Comparison of ENCODE assay signal across 20 cellular contexts in the genomic region with DNA sequence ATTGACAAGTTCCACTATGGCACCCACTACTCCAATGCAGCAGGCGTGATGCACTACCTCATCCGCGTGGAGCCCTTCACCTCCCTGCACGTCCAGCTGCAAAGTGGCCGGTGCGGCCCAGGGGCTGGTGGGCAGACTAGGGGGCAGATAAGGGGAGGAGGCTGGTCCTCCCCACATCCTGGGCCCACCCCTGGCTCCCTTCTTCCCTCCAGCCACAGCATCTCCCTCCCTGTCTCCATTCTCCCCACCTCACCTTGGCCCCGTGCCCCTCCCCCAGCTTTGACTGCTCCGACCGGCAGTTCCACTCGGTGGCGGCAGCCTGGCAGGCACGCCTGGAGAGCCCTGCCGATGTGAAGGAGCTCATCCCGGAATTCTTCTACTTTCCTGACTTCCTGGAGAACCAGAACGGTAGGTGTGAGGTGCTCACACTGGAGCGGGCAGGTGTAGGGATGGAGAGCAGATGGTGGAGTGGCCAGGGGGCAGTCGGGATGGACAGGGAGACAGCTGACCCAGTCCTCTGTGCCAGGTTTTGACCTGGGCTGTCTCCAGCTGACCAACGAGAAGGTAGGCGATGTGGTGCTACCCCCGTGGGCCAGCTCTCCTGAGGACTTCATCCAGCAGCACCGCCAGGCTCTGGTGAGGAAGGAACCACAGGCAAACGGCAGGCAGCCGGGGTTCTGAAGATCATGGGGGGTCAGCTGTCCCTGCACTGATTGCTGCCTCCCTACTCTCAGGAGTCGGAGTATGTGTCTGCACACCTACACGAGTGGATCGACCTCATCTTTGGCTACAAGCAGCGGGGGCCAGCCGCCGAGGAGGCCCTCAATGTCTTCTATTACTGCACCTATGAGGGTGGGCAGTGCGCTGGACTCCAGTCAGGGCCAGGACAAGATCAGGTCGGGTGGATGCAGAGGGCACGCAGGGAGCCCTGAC. TPM values are rescaled to one million over a fixed set of nuclear protein-coding genes. Genes with fewer than 3 reads are reported as not detected.
DNase-seq lines count a peak whose midpoint lies in the region; ATAC-seq and TF ChIP-seq lines count a peak whose summit lies in the region.
"Had no signal": no experiment of that assay in that cellular context is flagged by ENCODE, and none has a peak within 500 bp of the region (broad histone marks: within the 10 kb centered on the region; RNA-seq: fewer than 3 reads in every experiment).

No MANE protein-coding gene starts in this region.

- H3K27me3 ChIP-seq in DND-41 (ENCODE audit: insufficient read depth, low read length, poor library complexity) (no peaks in the 10 kb centered on the region), osteoblast (ENCODE audit: insufficient read depth, low read length) (no peaks in the 10 kb centered on the region)
- H3K27me3 ChIP-seq: gastroesophageal sphincter had no signal

- no peak overlapping the region for H2AFZ ChIP-seq in DND-41 (ENCODE audit: low read depth, low read length)
- no peak overlapping the region for H2AFZ ChIP-seq in osteoblast (ENCODE audit: low read length)

- peaks cover 95% of the 10 kb centered on the region for H3K36me3 ChIP-seq in DND-41 (ENCODE audit: insufficient read depth, low read length)
- H3K36me3 ChIP-seq in osteoblast (ENCODE audit: insufficient read depth, low read length) = no peaks in the 10 kb centered on the region

- peak overlapping the region; percentile 6; the same call in 1 of the 2 replicates for H3K27ac ChIP-seq in C4-2B
- peak overlapping the region; percentile 36 for H3K27ac ChIP-seq in DND-41 (ENCODE audit: low read length)
- no peak overlapping the region for H3K27ac ChIP-seq in coronary artery
- no peak overlapping the region for H3K27ac ChIP-seq in osteoblast (ENCODE audit: low read depth, low read length)
- H3K27ac ChIP-seq: gastroesophageal sphincter had no signal

- H3K9ac ChIP-seq in DND-41 (ENCODE audit: low read depth, low read length) = no peak overlapping the region

- H3K4me3 ChIP-seq in DND-41 (ENCODE audit: low read depth in 1 of 2, low read length in 2 of 2) = no peak overlapping the region
- no peak overlapping the region for H3K4me3 ChIP-seq in coronary artery
- H3K4me3 ChIP-seq in osteoblast (ENCODE audit: insufficient read depth, low read length) = no peak overlapping the region
- H3K4me3 ChIP-seq: gastroesophageal sphincter, mucosa of descending colon had no signal

- H3K4me2 ChIP-seq in DND-41 (ENCODE audit: insufficient read depth, low read length) (no peak overlapping the region), osteoblast (ENCODE audit: insufficient read depth, low read length) (no peak overlapping the region)

- ATAC-seq in DND-41 (ENCODE audit: insufficient read depth, low read depth) (no peak), HG02885 (IDR thresholded peaks at IDR 0.05; ENCODE audit: poor library complexity, unreplicated experiment) (no peak), HG02884 (IDR thresholded peaks at IDR 0.05; ENCODE audit: unreplicated experiment) (no peak)
- ATAC-seq: gastroesophageal sphincter, mucosa of descending colon, PC-3 had no signal

- TF ChIP-seq CTCF in C4-2B (conservative IDR thresholded peaks at IDR 0.05) = no peak
- TF ChIP-seq CTCF in DND-41 (IDR thresholded peaks at IDR 0.05; ENCODE audit: borderline replicate concordance, extremely low read depth, low read length, poor library complexity, severe bottlenecking) = no peak
- TF ChIP-seq CTCF in coronary artery (IDR thresholded peaks at IDR 0.05) = no peak
- no peak for TF ChIP-seq CTCF in osteoblast (IDR thresholded peaks at IDR 0.05; ENCODE audit: extremely low read depth, low read depth, low read length)

- DNase-seq in DND-41 = no peak
- peak; percentile 70 for DNase-seq in coronary artery (ENCODE audit: low spot score)
- DNase-seq in osteoblast (ENCODE audit: insufficient read length, low spot score, missing footprints) = peak; percentile 90
- DNase-seq in epidermal melanocyte (ENCODE audit: insufficient read length, low spot score) = no peak
- no peak for DNase-seq in AG08395 (ENCODE audit: low spot score)
- DNase-seq: activated CD4-positive, alpha-beta T cell treated with anti-CD3 and anti-CD28 coated beads for 1 hour; activated naive CD4-positive, alpha-beta T cell treated with Interleukin-2 at 50 U/mL for 16 hours; AML-193; GDM1; NCI-H1436; NCI-H748 treated with DMSO at 0.1 percent for 48 hours; occipital lobe; PC-3; stimulated activated CD4-positive, alpha-beta T cell treated with anti-CD3 and anti-CD28 coated beads, Interleukin-2, amount 100 ng/mL, for 24 hours; T1000 had no signal

- H3K79me2 ChIP-seq in DND-41 (ENCODE audit: insufficient read depth, low read length) (no peaks in the 10 kb centered on the region), osteoblast (ENCODE audit: insufficient read depth, low read length) (no peaks in the 10 kb centered on the region)

- H4K20me1 ChIP-seq in DND-41 (ENCODE audit: insufficient read depth, low read length) (no peaks in the 10 kb centered on the region; the same call in 1 of the 2 replicates), osteoblast (ENCODE audit: insufficient read depth, low read length) (no peaks in the 10 kb centered on the region)

- no peaks in the 10 kb centered on the region for H3K9me3 ChIP-seq in DND-41 (ENCODE audit: insufficient read depth, low read length, severe bottlenecking)
- no peaks in the 10 kb centered on the region for H3K9me3 ChIP-seq in osteoblast (ENCODE audit: low read depth, low read length)
- H3K9me3 ChIP-seq: gastroesophageal sphincter, mucosa of descending colon had no signal

- H3K4me1 ChIP-seq in DND-41 (ENCODE audit: insufficient read depth, low read length) (no peaks in the 10 kb centered on the region), osteoblast (ENCODE audit: insufficient read depth, low read length) (peaks cover 8% of the 10 kb centered on the region)

RNA-seq across cellular contexts. Expression of gene NBEAL2, which starts 26.0 kb away (rescaled TPM):
- 2.1 and 4.3 TPM in 2 replicates for total RNA-seq in osteoblast

RNA-seq across cellular contexts. Expression of gene CCDC12, which starts 28.9 kb away (rescaled TPM):
- 17.4 and 20.6 TPM in 2 replicates for total RNA-seq in osteoblast

Comparison
In these comparisons a context has a peak if more than half of its experiments do, and no peak if none do; other contexts are left out.
1. H3K27ac ChIP-seq: peak in C4-2B (single experiment) and DND-41 (single experiment); none in coronary artery (0 of 2) and osteoblast (single experiment).
2. DNase-seq: peak in coronary artery (single experiment) and osteoblast (single experiment); none in DND-41 (single experiment), epidermal melanocyte (single experiment) and AG08395 (single experiment).